In the genomic region with DNA sequence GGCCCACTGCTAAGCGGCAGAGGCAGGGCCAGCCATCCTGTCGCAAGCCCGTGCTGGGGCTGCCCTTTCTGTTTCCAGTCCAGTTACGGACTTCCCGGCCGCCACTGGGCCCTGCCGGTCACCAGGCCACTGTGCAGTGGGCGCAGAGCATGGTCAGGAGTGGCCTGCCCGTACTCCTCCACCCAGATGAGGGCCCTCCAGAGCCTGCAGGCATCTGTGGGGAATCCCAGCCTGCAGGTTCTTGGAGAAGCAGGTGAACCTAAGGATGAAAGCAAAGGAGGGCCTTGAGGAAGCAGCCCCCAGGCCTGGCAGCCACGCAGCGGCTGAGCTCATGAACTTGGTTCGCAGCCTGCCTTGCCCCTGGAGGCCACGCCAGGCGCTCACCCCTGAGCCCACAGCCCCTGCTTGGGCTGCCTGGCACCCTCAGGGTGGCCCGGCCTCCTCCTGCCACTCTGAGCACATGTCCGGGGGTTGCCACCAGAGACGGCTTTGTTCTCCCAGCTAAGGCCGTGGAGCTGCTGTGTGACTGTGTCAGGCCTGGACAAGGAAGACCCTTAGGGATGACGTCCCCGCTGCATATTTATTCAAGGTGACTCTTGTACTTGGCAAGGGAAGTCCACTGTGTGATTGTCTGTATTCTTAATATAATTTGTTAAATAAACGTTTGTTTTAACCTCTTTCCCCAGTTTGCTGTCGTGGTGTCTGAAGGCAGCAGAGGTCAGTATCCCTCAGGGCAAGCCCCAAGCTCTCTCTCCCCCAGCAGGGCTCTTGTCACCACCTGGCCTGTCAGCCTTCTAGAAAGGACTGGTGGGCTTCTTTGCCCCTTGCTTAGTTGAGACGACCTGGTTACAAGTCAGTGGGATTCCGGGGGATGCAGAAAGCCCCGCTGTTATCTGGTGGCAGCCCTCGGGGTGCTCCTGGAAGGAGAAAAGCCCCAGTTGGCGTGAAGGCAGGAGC, we compare ENCODE assay signal across 1 cellular context.
TF ChIP-seq lines count a peak whose summit lies in the region.

No MANE protein-coding gene starts in this region.

TF ChIP-seq in K562, 482 proteins besides CTCF, POLR2A, EP300 and RAD21:
- TF ChIP-seq SRSF9 (IDR thresholded peaks at IDR 0.05; ENCODE audit: borderline replicate concordance, low read depth, low read length): no peak
- TF ChIP-seq, protein P1, sequence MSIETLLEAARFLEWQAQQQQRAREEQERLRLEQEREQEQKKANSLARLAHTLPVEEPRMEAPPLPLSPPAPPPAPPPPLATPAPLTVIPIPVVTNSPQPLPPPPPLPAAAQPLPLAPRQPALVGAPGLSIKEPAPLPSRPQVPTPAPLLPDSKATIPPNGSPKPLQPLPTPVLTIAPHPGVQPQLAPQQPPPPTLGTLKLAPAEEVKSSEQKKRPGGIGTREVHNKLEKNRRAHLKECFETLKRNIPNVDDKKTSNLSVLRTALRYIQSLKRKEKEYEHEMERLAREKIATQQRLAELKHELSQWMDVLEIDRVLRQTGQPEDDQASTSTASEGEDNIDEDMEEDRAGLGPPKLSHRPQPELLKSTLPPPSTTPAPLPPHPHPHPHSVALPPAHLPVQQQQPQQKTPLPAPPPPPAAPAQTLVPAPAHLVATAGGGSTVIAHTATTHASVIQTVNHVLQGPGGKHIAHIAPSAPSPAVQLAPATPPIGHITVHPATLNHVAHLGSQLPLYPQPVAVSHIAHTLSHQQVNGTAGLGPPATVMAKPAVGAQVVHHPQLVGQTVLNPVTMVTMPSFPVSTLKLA (conservative IDR thresholded peaks at IDR 0.05): no peak
- TF ChIP-seq MTF1 (CRISPR knock-in tag; IDR thresholded peaks at IDR 0.05; ENCODE audit: borderline replicate concordance): no peak
- TF ChIP-seq, protein P2, sequence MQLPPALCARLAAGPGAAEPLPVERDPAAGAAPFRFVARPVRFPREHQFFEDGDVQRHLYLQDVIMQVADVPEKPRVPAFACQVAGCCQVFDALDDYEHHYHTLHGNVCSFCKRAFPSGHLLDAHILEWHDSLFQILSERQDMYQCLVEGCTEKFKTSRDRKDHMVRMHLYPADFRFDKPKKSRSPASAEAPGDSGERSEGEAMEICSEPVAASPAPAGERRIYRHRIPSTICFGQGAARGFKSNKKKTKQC (CRISPR knock-in tag; IDR thresholded peaks at IDR 0.05): no peak
- no peak for TF ChIP-seq BMI1 (IDR thresholded peaks at IDR 0.05; ENCODE audit: low read length)
- TF ChIP-seq GATA2 (CRISPR knock-in tag; IDR thresholded peaks at IDR 0.05): no peak
- no peak for TF ChIP-seq MYBL2 (IDR thresholded peaks at IDR 0.05; ENCODE audit: low read depth)
- TF ChIP-seq MYBL2 (CRISPR knock-in tag; IDR thresholded peaks at IDR 0.05; ENCODE audit: borderline replicate concordance): no peak
- no peak for TF ChIP-seq ZNF274 (IDR thresholded peaks at IDR 0.05; ENCODE audit: borderline replicate concordance, low read depth, low read length)
- no peak for TF ChIP-seq ERF (CRISPR knock-in tag; IDR thresholded peaks at IDR 0.05)
- TF ChIP-seq, protein P3, sequence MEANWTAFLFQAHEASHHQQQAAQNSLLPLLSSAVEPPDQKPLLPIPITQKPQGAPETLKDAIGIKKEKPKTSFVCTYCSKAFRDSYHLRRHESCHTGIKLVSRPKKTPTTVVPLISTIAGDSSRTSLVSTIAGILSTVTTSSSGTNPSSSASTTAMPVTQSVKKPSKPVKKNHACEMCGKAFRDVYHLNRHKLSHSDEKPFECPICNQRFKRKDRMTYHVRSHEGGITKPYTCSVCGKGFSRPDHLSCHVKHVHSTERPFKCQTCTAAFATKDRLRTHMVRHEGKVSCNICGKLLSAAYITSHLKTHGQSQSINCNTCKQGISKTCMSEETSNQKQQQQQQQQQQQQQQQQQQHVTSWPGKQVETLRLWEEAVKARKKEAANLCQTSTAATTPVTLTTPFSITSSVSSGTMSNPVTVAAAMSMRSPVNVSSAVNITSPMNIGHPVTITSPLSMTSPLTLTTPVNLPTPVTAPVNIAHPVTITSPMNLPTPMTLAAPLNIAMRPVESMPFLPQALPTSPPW (CRISPR knock-in tag; IDR thresholded peaks at IDR 0.05): no peak
- TF ChIP-seq EGR1 (conservative IDR thresholded peaks at IDR 0.05): no peak
- TF ChIP-seq NR2F6 (CRISPR knock-in tag; IDR thresholded peaks at IDR 0.05): no peak
